8 cellular contexts compared by ENCODE assay signal in the genomic region with DNA sequence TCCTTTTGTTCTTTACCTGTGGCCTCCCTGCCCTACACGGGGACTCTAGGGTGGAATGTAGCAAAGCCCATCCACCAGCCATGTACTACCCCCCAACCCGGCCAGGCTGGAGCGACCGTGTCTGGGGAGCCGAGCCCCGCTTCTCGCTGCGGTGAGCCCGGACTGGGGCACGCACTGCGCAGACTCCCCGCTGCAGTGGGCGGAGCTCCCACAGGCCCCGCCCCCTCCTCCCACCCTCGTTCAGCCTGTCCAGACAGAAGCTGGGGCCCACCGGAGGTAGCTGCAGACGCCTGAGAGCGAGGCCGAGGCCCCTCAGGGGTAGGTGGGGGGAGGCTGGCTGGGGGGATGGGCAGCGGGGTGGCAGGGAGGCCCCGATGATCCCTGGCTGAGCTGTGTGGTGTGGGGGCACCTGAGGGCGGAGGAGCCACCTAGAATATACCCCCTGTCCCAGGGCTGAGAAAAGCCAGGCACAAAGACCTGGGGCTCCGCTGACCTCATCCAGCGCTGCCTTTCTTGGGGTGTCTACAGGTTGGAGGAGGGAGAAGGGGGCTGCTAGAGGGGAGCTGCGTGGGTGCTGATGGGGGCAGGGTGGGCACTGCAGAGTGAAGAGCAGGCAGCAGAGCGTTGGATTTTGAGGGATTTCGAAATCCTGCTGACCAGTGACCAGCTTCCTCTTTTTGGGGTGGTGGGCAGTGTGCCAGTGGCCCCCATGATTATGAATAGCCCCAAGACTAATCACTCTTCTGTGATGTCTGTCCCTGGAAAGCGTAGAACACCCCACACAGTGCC. TPM values are rescaled to one million over a fixed set of nuclear protein-coding genes. Genes with fewer than 3 reads are reported as not detected.
A peak's percentile ranks its signal among the peaks of the same experiment; 100 is the strongest.
DNase-seq lines count a peak whose midpoint lies in the region; ATAC-seq and TF ChIP-seq lines count a peak whose summit lies in the region.

No MANE protein-coding gene starts in this region.

- H3K9me3 Mint-ChIP-seq in activated naive CD4-positive, alpha-beta T cell treated with anti-CD3 and anti-CD28 coated beads, Interleukin-2, amount 50 U/mL, for 72 hours = no peaks in the 10 kb centered on the region

- no peaks in the 10 kb centered on the region for H3K27me3 ChIP-seq in ovary
- H3K27me3 ChIP-seq in upper lobe of left lung = no peaks in the 10 kb centered on the region

- ATAC-seq in activated naive CD4-positive, alpha-beta T cell treated with anti-CD3 and anti-CD28 coated beads, Interleukin-2, amount 50 U/mL, for 72 hours = peak; percentile 39 to 85
- peak; percentile 82 to 88 for ATAC-seq in upper lobe of left lung (ENCODE audit: low FRiP score in 2 of 2)
- no peak for ATAC-seq in HG02798 (IDR thresholded peaks at IDR 0.05; ENCODE audit: poor library complexity, unreplicated experiment)

- TF ChIP-seq EP300 in ovary (IDR thresholded peaks at IDR 0.05) = no peak
- TF ChIP-seq EP300 in upper lobe of left lung (IDR thresholded peaks at IDR 0.05) = no peak

- 8 to 13% (median 11%) methylated on average over 23 to 28 of the region's 28 CpGs for WGBS in ovary, 3 donors
- WGBS in upper lobe of left lung, 2 donors = 20 to 52% methylated on average over 9 to 18 of the region's 28 CpGs

- intact Hi-C loops in head of caudate nucleus (cut with DNase I) (no loop called here), ovary (cut with DNase I) (no loop called here)

- H3K4me3 ChIP-seq in GM12864 (ENCODE audit: low read depth, low read length) (peak overlapping the region; percentile 22), ovary (peak overlapping the region; percentile 29), upper lobe of left lung (peak overlapping the region; percentile 24 to 51 (median 48))

- DNase-seq in GM12864 (ENCODE audit: low read depth) = no peak
- DNase-seq in NCI-H82 (lab: John Stamatoyannopoulos, UW) = peak; percentile 92
- DNase-seq in activated naive CD4-positive, alpha-beta T cell treated with anti-CD3 and anti-CD28 coated beads, Interleukin-2, amount 50 U/mL, for 72 hours (ENCODE audit: low spot score in 2 of 2) = peak in 1 of 2 donors; percentile 48
- peak; percentile 49 to 89 (median 78) for DNase-seq in head of caudate nucleus
- DNase-seq in ovary = peak; percentile 85 to 93 (median 89)
- peak; percentile 84 to 96 for DNase-seq in upper lobe of left lung
- DNase-seq in T1000 (lab: John Stamatoyannopoulos, UW) = no peak

- H3K4me1 ChIP-seq in ovary (ENCODE audit: insufficient read depth) (peaks cover 7% of the 10 kb centered on the region), upper lobe of left lung (peaks cover 16 to 52% (median 29%) of the 10 kb centered on the region in 4 donors)

- H3K36me3 Mint-ChIP-seq in activated naive CD4-positive, alpha-beta T cell treated with anti-CD3 and anti-CD28 coated beads, Interleukin-2, amount 50 U/mL, for 72 hours = no peaks in the 10 kb centered on the region

- H3K36me3 ChIP-seq in ovary (no peaks in the 10 kb centered on the region), upper lobe of left lung (peaks cover 3 to 44% (median 33%) of the 10 kb centered on the region in 4 donors)

- H3K9me3 ChIP-seq in ovary (no peaks in the 10 kb centered on the region), upper lobe of left lung (no peaks in the 10 kb centered on the region)

- H3K27ac ChIP-seq in ovary = peak overlapping the region; percentile 21 to 48
- H3K27ac ChIP-seq in upper lobe of left lung = peak overlapping the region; percentile 27 to 90 (median 66)

- H3K27ac Mint-ChIP-seq in activated naive CD4-positive, alpha-beta T cell treated with anti-CD3 and anti-CD28 coated beads, Interleukin-2, amount 50 U/mL, for 72 hours = no peak overlapping the region

- TF ChIP-seq POLR2A in ovary (IDR thresholded peaks at IDR 0.05) (no peak), upper lobe of left lung (IDR thresholded peaks at IDR 0.05) (peak in 1 of 4 donors; percentile 68)

- no peak for TF ChIP-seq CTCF in GM12864 (IDR thresholded peaks at IDR 0.05; ENCODE audit: low read depth, low read length, missing control alignments)
- no peak for TF ChIP-seq CTCF in ovary (IDR thresholded peaks at IDR 0.05)
- TF ChIP-seq CTCF in upper lobe of left lung (IDR thresholded peaks at IDR 0.05) = no peak

RNA-seq across cellular contexts. Expression of a gene that starts 17.3 kb away (rescaled TPM):
- 10 to 100 TPM; 79.9 to 85.4 TPM for total RNA-seq in activated naive CD4-positive, alpha-beta T cell treated with anti-CD3 and anti-CD28 coated beads, Interleukin-2, amount 50 U/mL, for 72 hours
- 100 to 1,000 TPM; 173 to 301 (median 220) TPM for total RNA-seq in ovary
- polyA plus RNA-seq in ovary = 100 to 1,000 TPM; 120 to 200 TPM
- total RNA-seq in upper lobe of left lung = 100 to 1,000 TPM; 257 to 710 (median 470) TPM

RNA-seq across cellular contexts. Expression of a gene that starts 17.6 kb away (rescaled TPM):
- total RNA-seq in activated naive CD4-positive, alpha-beta T cell treated with anti-CD3 and anti-CD28 coated beads, Interleukin-2, amount 50 U/mL, for 72 hours = 10 to 100 TPM; 18.9 to 24.1 TPM
- total RNA-seq in ovary = 10 to 100 TPM in 5 of 7 donors, 1 to 10 TPM in 2; 7.7 to 15.8 (median 12.7) TPM
- 10 to 100 TPM in 1 of 2 donors, 1 to 10 TPM in 1; 3.5 to 12.2 TPM for polyA plus RNA-seq in ovary
- 10 to 100 TPM; 12.6 to 59.7 (median 16.4) TPM for total RNA-seq in upper lobe of left lung

RNA-seq across cellular contexts. Expression of a gene that starts 24.2 kb away (rescaled TPM):
- not detected for total RNA-seq in activated naive CD4-positive, alpha-beta T cell treated with anti-CD3 and anti-CD28 coated beads, Interleukin-2, amount 50 U/mL, for 72 hours
- total RNA-seq in ovary (under 1 TPM in 4 of 7 donors, not detected in 3; 0.11 to 0.35 (median 0.13) TPM), upper lobe of left lung (1 to 10 TPM in 1 of 6 donors, under 1 TPM in 4, not detected in 1; 0.17 to 1.0 (median 0.46) TPM)
- polyA plus RNA-seq in ovary = under 1 TPM in 1 of 2 donors, not detected in 1; 0.28 TPM

RNA-seq across cellular contexts. Expression of a gene that starts 47.4 kb away (rescaled TPM):
- 1 to 10 TPM in 1 of 2 donors, under 1 TPM in 1; 0.77 to 1.6 TPM for total RNA-seq in activated naive CD4-positive, alpha-beta T cell treated with anti-CD3 and anti-CD28 coated beads, Interleukin-2, amount 50 U/mL, for 72 hours
- total RNA-seq in ovary (1 to 10 TPM; 2.8 to 8.8 (median 6.9) TPM), upper lobe of left lung (100 to 1,000 TPM in 1 of 6 donors, 10 to 100 TPM in 5; 30.1 to 146 (median 51.5) TPM)
- polyA plus RNA-seq in ovary = 1 to 10 TPM; 1.7 to 8.4 TPM

RNA-seq across cellular contexts. Expression of a gene that starts 60.0 kb away (rescaled TPM):
- total RNA-seq in activated naive CD4-positive, alpha-beta T cell treated with anti-CD3 and anti-CD28 coated beads, Interleukin-2, amount 50 U/mL, for 72 hours = 10 to 100 TPM; 13.8 to 17.9 TPM
- total RNA-seq in ovary (10 to 100 TPM in 5 of 7 donors, 1 to 10 TPM in 2; 6.9 to 15.2 (median 11.5) TPM), upper lobe of left lung (10 to 100 TPM in 4 of 6 donors, 1 to 10 TPM in 2; 2.1 to 37.5 (median 18.4) TPM)
- polyA plus RNA-seq in ovary = 1 to 10 TPM; 2.3 to 7.3 TPM

Comparison
In these comparisons a context has a peak if more than half of its experiments do, and no peak if none do; other contexts are left out.
1. DNase-seq: peak in NCI-H82 (single experiment), head of caudate nucleus (42 of 42), ovary (5 of 5) and upper lobe of left lung (2 of 2); none in GM12864 (single experiment) and T1000 (single experiment).
2. Peak in every context shown above with its lines, with median percentiles within 50 percentile points of each other: H3K4me3 ChIP-seq.